In the genomic region with DNA sequence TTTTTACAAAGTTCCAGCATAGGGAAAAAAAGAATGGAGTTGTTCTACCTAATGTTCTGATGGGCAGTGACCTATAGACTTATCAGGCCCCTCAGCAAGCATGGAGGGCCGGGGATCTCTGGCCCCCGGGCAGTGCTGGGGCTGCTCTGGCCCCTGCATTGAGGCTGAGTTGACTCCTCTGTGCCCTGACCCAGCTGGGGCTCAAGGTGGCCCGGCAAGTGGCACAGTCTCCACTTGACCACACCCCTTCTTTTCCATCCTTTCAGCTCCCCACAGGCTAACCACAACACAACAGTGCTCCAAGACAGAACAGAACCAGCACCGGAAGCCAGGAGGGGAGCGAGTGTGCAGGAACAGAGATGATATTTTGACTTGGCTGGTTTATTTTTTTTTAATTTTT, we compare ENCODE assay signal across 15 cellular contexts. TPM values are rescaled to one million over a fixed set of nuclear protein-coding genes. Genes with fewer than 3 reads are reported as not detected.
DNase-seq lines count a peak whose midpoint lies in the region; ATAC-seq, FAIRE-seq and TF ChIP-seq lines count a peak whose summit lies in the region.
"Had no signal": no experiment of that assay in that cellular context is flagged by ENCODE, and none has a peak within 500 bp of the region (broad histone marks: within the 10 kb centered on the region; RNA-seq: fewer than 3 reads in every experiment).

No MANE protein-coding gene starts in this region.

- H3K27me3 ChIP-seq in HL-60 (ENCODE audit: insufficient read depth, poor library complexity, severe bottlenecking): no peaks in the 10 kb centered on the region
- H3K27me3 ChIP-seq: foreskin keratinocyte had no signal

- FAIRE-seq in GM19239 (lab: Jason Lieb, UNC): no peak
- FAIRE-seq: colon, H54 had no signal

- H3K27me3 Mint-ChIP-seq in stimulated activated naive CD8-positive, alpha-beta T cell treated with anti-CD3 and anti-CD28 coated beads, Interleukin-15, amount 100 ng/mL, for 72 hours: no peaks in the 10 kb centered on the region
- H3K27me3 Mint-ChIP-seq in immature natural killer cell (ENCODE audit: low read depth in 3 of 3): peaks cover 3 to 8% (median 3%) of the 10 kb centered on the region in 3 donors

- H3K4me3 ChIP-seq in HL-60 (replicated peaks; ENCODE audit: insufficient read depth, low read length): no peak overlapping the region

- no peaks in the 10 kb centered on the region for H3K9me3 Mint-ChIP-seq in stimulated activated naive CD8-positive, alpha-beta T cell treated with anti-CD3 and anti-CD28 coated beads, Interleukin-15, amount 100 ng/mL, for 72 hours
- no peaks in the 10 kb centered on the region for H3K9me3 Mint-ChIP-seq in immature natural killer cell
- H3K9me3 Mint-ChIP-seq: activated naive CD4-positive, alpha-beta T cell treated with anti-CD3 and anti-CD28 coated beads for 36 hours; T-helper 1 cell treated with Interleukin-12 subunit alpha and Interleukin-12 subunit beta and Interleukin-4 antibody, amounts not matched to agents 30 μg/mL and 1 μg/mL, for 36 hours had no signal

- H3K4me3 Mint-ChIP-seq in stimulated activated naive CD8-positive, alpha-beta T cell treated with anti-CD3 and anti-CD28 coated beads, Interleukin-15, amount 100 ng/mL, for 72 hours: no peak overlapping the region
- H3K4me3 Mint-ChIP-seq in immature natural killer cell: peak overlapping the region in 4 of 5 donors; percentile 6 to 76 (median 60)
- H3K4me3 Mint-ChIP-seq: activated naive CD4-positive, alpha-beta T cell treated with anti-CD3 and anti-CD28 coated beads for 36 hours; T-helper 1 cell treated with Interleukin-12 subunit alpha and Interleukin-12 subunit beta and Interleukin-4 antibody, amounts not matched to agents 30 μg/mL and 1 μg/mL, for 36 hours had no signal

- peak overlapping the region in 1 of 2 donors; percentile 12 for H3K27ac Mint-ChIP-seq in stimulated activated naive CD8-positive, alpha-beta T cell treated with anti-CD3 and anti-CD28 coated beads, Interleukin-15, amount 100 ng/mL, for 72 hours
- peak overlapping the region; percentile 94 to 98 (median 96) for H3K27ac Mint-ChIP-seq in immature natural killer cell
- H3K27ac Mint-ChIP-seq: activated naive CD4-positive, alpha-beta T cell treated with anti-CD3 and anti-CD28 coated beads for 36 hours had no signal

- ATAC-seq in stimulated activated naive CD8-positive, alpha-beta T cell treated with anti-CD3 and anti-CD28 coated beads, Interleukin-15, amount 100 ng/mL, for 72 hours: peak; percentile 4
- no peak for ATAC-seq in stimulated activated naive CD8-positive, alpha-beta T cell treated with anti-CD3 and anti-CD28 coated beads, Interleukin-15, Interleukin-2, amounts not matched to agents 100 U/mL and 50 U/mL, for 24 hours
- no peak for ATAC-seq in HG02981 (IDR thresholded peaks at IDR 0.05; ENCODE audit: unreplicated experiment)
- no peak for ATAC-seq in GM21737 (IDR thresholded peaks at IDR 0.05; ENCODE audit: unreplicated experiment)
- ATAC-seq: foreskin keratinocyte had no signal

- H3K27ac ChIP-seq in HL-60 (replicated peaks): peak overlapping the region; percentile 30
- H3K27ac ChIP-seq: foreskin keratinocyte had no signal

- no peak for TF ChIP-seq CTCF in HL-60 (IDR thresholded peaks at IDR 0.05; ENCODE audit: insufficient read depth, low read length)

- DNase-seq in stimulated activated naive CD8-positive, alpha-beta T cell treated with anti-CD3 and anti-CD28 coated beads, Interleukin-15, amount 100 ng/mL, for 72 hours: no peak
- no peak for DNase-seq in stimulated activated naive CD8-positive, alpha-beta T cell treated with anti-CD3 and anti-CD28 coated beads, Interleukin-15, Interleukin-2, amounts not matched to agents 100 U/mL and 50 U/mL, for 24 hours
- no peak for DNase-seq in HL-60 (ENCODE audit: low read depth in 1 of 2, low spot score in 1 of 2)
- peak in 1 of 3 donors; percentile 14 for DNase-seq in immature natural killer cell
- no peak for DNase-seq in GM19239 (ENCODE audit: insufficient read length, low spot score)
- DNase-seq in DMS114 treated with DMSO at 0.1 percent for 48 hours (lab: John Stamatoyannopoulos, UW; ENCODE audit: unreplicated experiment): no peak
- DNase-seq: activated CD8-positive, alpha-beta memory T cell treated with anti-CD3 and anti-CD28 coated beads, Interleukin-2, amount 50 U/mL, for 48 hours; foreskin keratinocyte; left cardiac atrium had no signal

- peaks cover 23% of the 10 kb centered on the region for H3K4me1 Mint-ChIP-seq in stimulated activated naive CD8-positive, alpha-beta T cell treated with anti-CD3 and anti-CD28 coated beads, Interleukin-15, amount 100 ng/mL, for 72 hours
- H3K4me1 Mint-ChIP-seq in immature natural killer cell: peaks cover 36 to 37% of the 10 kb centered on the region in 2 donors

- H3K36me3 Mint-ChIP-seq in immature natural killer cell: peaks cover 0 to 3% (median 0%) of the 10 kb centered on the region in 3 donors

RNA-seq across cellular contexts. Expression of a gene that starts 19.9 kb away (rescaled TPM):
- polyA plus RNA-seq in immature natural killer cell: 10 to 100 TPM in 1 of 3 donors, 1 to 10 TPM in 2; 3.1 to 13.0 (median 9.5) TPM

Comparison
In these comparisons a context has a peak if more than half of its experiments do, and no peak if none do; other contexts are left out.
1. H3K4me3 Mint-ChIP-seq: peak in immature natural killer cell (4 of 5); none in stimulated activated naive CD8-positive, alpha-beta T cell treated with anti-CD3 and anti-CD28 coated beads, Interleukin-15, amount 100 ng/mL, for 72 hours (0 of 2).